ENCODE assay signal across 1 cellular context in the genomic region with DNA sequence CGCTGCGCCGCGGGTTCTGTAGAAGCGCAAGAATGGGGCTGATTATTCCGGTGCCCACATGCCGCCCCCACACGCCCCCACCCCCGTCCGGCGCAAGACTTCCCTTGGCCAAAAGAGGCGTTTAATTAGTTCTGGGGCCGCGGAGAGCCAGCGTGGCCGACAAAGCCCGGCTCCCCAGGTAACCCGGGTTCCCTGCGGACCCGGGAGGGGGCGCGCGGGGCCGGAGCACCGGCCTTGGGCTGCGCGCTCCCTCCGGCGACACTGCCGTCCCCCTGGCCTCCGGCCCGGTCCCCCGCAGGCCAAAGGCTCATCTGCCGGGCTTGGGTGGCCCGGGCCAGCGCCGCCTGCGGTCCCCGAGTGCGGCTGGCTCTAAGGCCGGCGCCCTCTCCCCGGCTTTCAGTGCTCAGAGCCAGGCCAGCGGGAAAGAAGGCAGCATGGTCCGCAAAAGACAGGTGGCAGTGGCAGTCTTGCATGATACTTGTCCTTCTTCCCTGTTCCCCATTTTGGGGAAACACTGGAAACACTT.
TF ChIP-seq lines count a peak whose summit lies in the region.

No MANE protein-coding gene starts in this region.

TF ChIP-seq in HepG2, 621 proteins besides CTCF, POLR2A, EP300 and RAD21 (continued from another document):
- TF ChIP-seq, protein P1, sequence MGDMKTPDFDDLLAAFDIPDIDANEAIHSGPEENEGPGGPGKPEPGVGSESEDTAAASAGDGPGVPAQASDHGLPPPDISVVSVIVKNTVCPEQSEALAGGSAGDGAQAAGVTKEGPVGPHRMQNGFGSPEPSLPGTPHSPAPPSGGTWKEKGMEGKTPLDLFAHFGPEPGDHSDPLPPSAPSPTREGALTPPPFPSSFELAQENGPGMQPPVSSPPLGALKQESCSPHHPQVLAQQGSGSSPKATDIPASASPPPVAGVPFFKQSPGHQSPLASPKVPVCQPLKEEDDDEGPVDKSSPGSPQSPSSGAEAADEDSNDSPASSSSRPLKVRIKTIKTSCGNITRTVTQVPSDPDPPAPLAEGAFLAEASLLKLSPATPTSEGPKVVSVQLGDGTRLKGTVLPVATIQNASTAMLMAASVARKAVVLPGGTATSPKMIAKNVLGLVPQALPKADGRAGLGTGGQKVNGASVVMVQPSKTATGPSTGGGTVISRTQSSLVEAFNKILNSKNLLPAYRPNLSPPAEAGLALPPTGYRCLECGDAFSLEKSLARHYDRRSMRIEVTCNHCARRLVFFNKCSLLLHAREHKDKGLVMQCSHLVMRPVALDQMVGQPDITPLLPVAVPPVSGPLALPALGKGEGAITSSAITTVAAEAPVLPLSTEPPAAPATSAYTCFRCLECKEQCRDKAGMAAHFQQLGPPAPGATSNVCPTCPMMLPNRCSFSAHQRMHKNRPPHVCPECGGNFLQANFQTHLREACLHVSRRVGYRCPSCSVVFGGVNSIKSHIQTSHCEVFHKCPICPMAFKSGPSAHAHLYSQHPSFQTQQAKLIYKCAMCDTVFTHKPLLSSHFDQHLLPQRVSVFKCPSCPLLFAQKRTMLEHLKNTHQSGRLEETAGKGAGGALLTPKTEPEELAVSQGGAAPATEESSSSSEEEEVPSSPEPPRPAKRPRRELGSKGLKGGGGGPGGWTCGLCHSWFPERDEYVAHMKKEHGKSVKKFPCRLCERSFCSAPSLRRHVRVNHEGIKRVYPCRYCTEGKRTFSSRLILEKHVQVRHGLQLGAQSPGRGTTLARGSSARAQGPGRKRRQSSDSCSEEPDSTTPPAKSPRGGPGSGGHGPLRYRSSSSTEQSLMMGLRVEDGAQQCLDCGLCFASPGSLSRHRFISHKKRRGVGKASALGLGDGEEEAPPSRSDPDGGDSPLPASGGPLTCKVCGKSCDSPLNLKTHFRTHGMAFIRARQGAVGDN (CRISPR knock-in tag; IDR thresholded peaks at IDR 0.05): no peak
- no peak for TF ChIP-seq PAX8 (CRISPR knock-in tag; IDR thresholded peaks at IDR 0.05; ENCODE audit: borderline replicate concordance)
- TF ChIP-seq ZNF143 (CRISPR knock-in tag; IDR thresholded peaks at IDR 0.05): no peak
